Comparison of ENCODE assay signal across 8 cellular contexts in the genomic region with DNA sequence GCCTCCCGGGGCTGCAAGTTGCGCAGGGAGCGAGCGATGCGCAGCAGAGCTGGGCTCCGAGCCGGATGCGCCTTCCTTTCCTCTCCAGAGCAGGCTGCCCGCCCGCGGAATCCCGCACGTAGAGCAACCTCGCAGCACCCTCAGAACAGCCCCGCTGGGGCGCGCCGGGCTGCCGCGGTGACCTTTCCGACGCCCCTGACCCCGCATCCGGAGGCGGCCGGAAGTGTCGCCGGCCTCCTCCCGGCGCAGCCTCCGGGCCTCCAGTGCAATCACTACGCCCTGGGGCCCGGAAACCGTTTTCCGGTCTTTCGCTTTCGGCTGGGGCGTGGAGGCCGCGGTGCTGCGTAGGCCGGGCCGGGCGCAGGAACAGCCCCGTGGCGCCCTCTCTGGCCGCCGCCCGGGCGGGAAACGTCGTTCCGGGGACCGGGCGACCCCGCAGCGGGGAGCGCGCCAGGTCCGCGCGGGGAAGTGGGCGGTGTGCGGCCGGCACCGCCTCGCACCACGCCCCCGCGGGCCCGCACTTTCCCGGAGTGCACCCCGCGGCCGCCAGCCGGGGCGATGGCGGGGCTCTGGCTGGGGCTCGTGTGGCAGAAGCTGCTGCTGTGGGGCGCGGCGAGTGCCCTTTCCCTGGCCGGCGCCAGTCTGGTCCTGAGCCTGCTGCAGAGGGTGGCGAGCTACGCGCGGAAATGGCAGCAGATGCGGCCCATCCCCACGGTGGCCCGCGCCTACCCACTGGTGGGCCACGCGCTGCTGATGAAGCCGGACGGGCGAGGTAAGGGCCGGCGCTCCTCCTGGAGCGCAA. TPM values are rescaled to one million over a fixed set of nuclear protein-coding genes. Genes with fewer than 3 reads are reported as not detected.
DNase-seq lines count a peak whose midpoint lies in the region; ATAC-seq and TF ChIP-seq lines count a peak whose summit lies in the region.

A gene (plus strand): TSS at position 302 of the 802 bp plus-strand sequence. CDS start 257 bp downstream, at position 559.

- peak; percentile 86 for ATAC-seq in HG02840 (IDR thresholded peaks at IDR 0.05; ENCODE audit: low FRiP score, unreplicated experiment)
- ATAC-seq in left colon = peak; percentile 85

- TF ChIP-seq CTCF in choroid plexus epithelial cell (conservative IDR thresholded peaks at IDR 0.05; ENCODE audit: low read depth, low read length) = peak; percentile 4

- peak within 1 kb of the TSS; percentile 78 for H3K4me3 ChIP-seq in choroid plexus epithelial cell (ENCODE audit: low read depth, low read length)

- DNase-seq in SIG-M5 treated with dmso at 0.1 percent for 504 hours (lab: John Stamatoyannopoulos, UW; ENCODE audit: unreplicated experiment) (peak; percentile 76), SIG-M5 (lab: John Stamatoyannopoulos, UW) (no peak), NCI-H146 treated with DMSO at 0.1 percent for 48 hours (lab: John Stamatoyannopoulos, UW; ENCODE audit: unreplicated experiment) (peak; percentile 23), choroid plexus epithelial cell (ENCODE audit: low read depth) (peak; percentile 76), left colon (peak; percentile 88 to 91)
- peak; percentile 76 to 77 for DNase-seq in activated CD4-positive, alpha-beta T cell treated with anti-CD3 and anti-CD28 coated beads for 24 hours (ENCODE audit: low read depth in 2 of 2)
- DNase-seq in stimulated activated CD4-positive, alpha-beta T cell treated with anti-CD3 and anti-CD28 coated beads, Interleukin-2, amount 100 ng/mL, for 24 hours = peak; percentile 89

- intact Hi-C loops in left colon (cut with DNase I, micrococcal nuclease) = no loop called here

RNA-seq across cellular contexts. Expression of the gene that starts here (rescaled TPM):
- total RNA-seq in left colon = 10 to 100 TPM; 40.9 to 49.5 TPM
